ENCODE assay signal across 7 cellular contexts in the genomic region with DNA sequence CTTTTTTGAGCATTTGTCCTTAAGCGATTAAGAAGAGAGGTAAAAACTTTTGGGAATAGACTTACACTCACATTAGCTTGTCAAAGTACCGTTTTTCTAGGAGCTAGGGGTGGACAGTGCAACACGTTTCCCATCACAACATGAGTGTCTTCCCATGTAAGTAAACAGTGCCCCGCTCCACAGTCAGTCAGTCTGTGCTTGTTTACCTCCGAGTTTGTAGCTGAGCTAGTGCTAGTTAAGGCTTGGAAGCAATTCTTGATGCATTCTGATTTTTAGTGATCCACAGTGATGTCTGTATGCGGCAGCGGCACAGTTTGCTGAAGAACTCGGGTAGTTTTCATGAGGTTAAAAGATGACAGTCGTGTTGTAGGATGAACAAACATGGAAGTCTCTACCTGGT.
A peak's percentile ranks its signal among the peaks of the same experiment; 100 is the strongest.
DNase-seq lines count a peak whose midpoint lies in the region; ATAC-seq and TF ChIP-seq lines count a peak whose summit lies in the region.

No MANE protein-coding gene starts in this region.

- H3K4me3 ChIP-seq in GM12864 (ENCODE audit: low read depth, low read length) (peak overlapping the region; percentile 64), NT2/D1 (ENCODE audit: insufficient read length, low read depth) (peak overlapping the region; percentile 91), choroid plexus epithelial cell (ENCODE audit: low read depth, low read length) (peak overlapping the region; percentile 98), mucosa of stomach (ENCODE audit: low read length) (peak overlapping the region; percentile 81)

- peaks cover 14% of the 10 kb centered on the region for H3K36me3 ChIP-seq in NT2/D1 (ENCODE audit: insufficient read depth, insufficient read length, low read length)
- H3K36me3 ChIP-seq in mucosa of stomach (ENCODE audit: control insufficient read depth, insufficient read depth, low read length) = no peaks in the 10 kb centered on the region

- ATAC-seq in GM19455 (IDR thresholded peaks at IDR 0.05; ENCODE audit: unreplicated experiment) (no peak), HG03460 (IDR thresholded peaks at IDR 0.05; ENCODE audit: unreplicated experiment) (no peak)

- H3K27me3 ChIP-seq in NT2/D1 (ENCODE audit: insufficient read depth, insufficient read length) (no peaks in the 10 kb centered on the region), mucosa of stomach (ENCODE audit: control insufficient read depth, insufficient read depth, low read length) (no peaks in the 10 kb centered on the region)

- TF ChIP-seq CTCF in GM12864 (IDR thresholded peaks at IDR 0.05; ENCODE audit: low read depth, low read length, missing control alignments) (no peak), choroid plexus epithelial cell (conservative IDR thresholded peaks at IDR 0.05; ENCODE audit: low read depth, low read length) (no peak)

- H3K9me3 ChIP-seq in NT2/D1 (ENCODE audit: insufficient read depth, low read length) (no peaks in the 10 kb centered on the region), mucosa of stomach (ENCODE audit: control insufficient read depth, low read length) (no peaks in the 10 kb centered on the region)

- H3K4me1 ChIP-seq in NT2/D1 (ENCODE audit: insufficient read depth, insufficient read length) (no peaks in the 10 kb centered on the region), mucosa of stomach (ENCODE audit: control insufficient read depth, insufficient read depth, low read length) (peaks cover 8% of the 10 kb centered on the region)

- DNase-seq in GM12864 (ENCODE audit: low read depth) = no peak
- no peak for DNase-seq in NT2/D1 (ENCODE audit: low read depth, low spot score)
- peak; percentile 41 for DNase-seq in choroid plexus epithelial cell (ENCODE audit: low read depth)
- DNase-seq in SHP77 (lab: John Stamatoyannopoulos, UW) = no peak

- H3K9ac ChIP-seq in NT2/D1 (ENCODE audit: insufficient read length, low read depth) (peak overlapping the region; percentile 99), mucosa of stomach (ENCODE audit: low read length) (peak overlapping the region; percentile 91)
